ENCODE assay signal across 8 cellular contexts in genomic region chr1:200351826-200352549, GRCh38. TPM values are rescaled to one million over a fixed set of nuclear protein-coding genes. Genes with fewer than 3 reads are reported as not detected.
DNase-seq lines count a peak whose midpoint lies in the region; ATAC-seq and TF ChIP-seq lines count a peak whose summit lies in the region.

No MANE protein-coding gene starts in this region.

- CTCF ChIA-PET in activated CD4-positive, alpha-beta memory T cell treated with anti-CD3 and anti-CD28 coated beads, Interleukin-2, amount 10 ng/mL, durations not matched to agents 7 days and 5 days (lab: Charles Lee), result no interaction called here

- POLR2A ChIA-PET in activated CD4-positive, alpha-beta memory T cell treated with anti-CD3 and anti-CD28 coated beads, Interleukin-2, amount 10 ng/mL, durations not matched to agents 7 days and 5 days (lab: Charles Lee), result no interaction called here

- H3K4me3 Mint-ChIP-seq in activated T-cell treated with anti-CD3 and anti-CD28 coated beads, Interleukin-2, amount 50 U/mL, for 72 hours, result peak overlapping the region; percentile 60 to 73
- peak overlapping the region; percentile 21 for H3K4me3 Mint-ChIP-seq in activated CD4-positive, alpha-beta memory T cell treated with anti-CD3 and anti-CD28 coated beads, Interleukin-2, amount 10 ng/mL, durations not matched to agents 7 days and 5 days

- TF ChIP-seq EP300 in ovary (IDR thresholded peaks at IDR 0.05), result no peak

- H3K4me3 ChIP-seq in ovary, result no peak overlapping the region

- no peaks in the 10 kb centered on the region for H3K27me3 Mint-ChIP-seq in activated T-cell treated with anti-CD3 and anti-CD28 coated beads, Interleukin-2, amount 50 U/mL, for 72 hours (ENCODE audit: low read depth)
- H3K27me3 Mint-ChIP-seq in activated CD4-positive, alpha-beta memory T cell treated with anti-CD3 and anti-CD28 coated beads, Interleukin-2, amount 10 ng/mL, durations not matched to agents 7 days and 5 days, result no peaks in the 10 kb centered on the region

- H3K4me1 ChIP-seq in ovary (ENCODE audit: insufficient read depth), result peaks cover 1% of the 10 kb centered on the region

- peak overlapping the region in 1 of 2 donors; percentile 12 for H3K27ac ChIP-seq in ovary

- H3K36me3 Mint-ChIP-seq in activated T-cell treated with anti-CD3 and anti-CD28 coated beads, Interleukin-2, amount 50 U/mL, for 72 hours (ENCODE audit: insufficient read depth in 2 of 2), result no peaks in the 10 kb centered on the region
- H3K36me3 Mint-ChIP-seq in activated CD4-positive, alpha-beta memory T cell treated with anti-CD3 and anti-CD28 coated beads, Interleukin-2, amount 10 ng/mL, durations not matched to agents 7 days and 5 days (ENCODE audit: low read depth), result no peaks in the 10 kb centered on the region

- no peak for TF ChIP-seq POLR2A in ovary (IDR thresholded peaks at IDR 0.05)

- peaks cover 38% of the 10 kb centered on the region for H3K4me1 Mint-ChIP-seq in activated T-cell treated with anti-CD3 and anti-CD28 coated beads, Interleukin-2, amount 50 U/mL, for 72 hours (ENCODE audit: low read depth)
- peaks cover 44% of the 10 kb centered on the region for H3K4me1 Mint-ChIP-seq in activated CD4-positive, alpha-beta memory T cell treated with anti-CD3 and anti-CD28 coated beads, Interleukin-2, amount 10 ng/mL, durations not matched to agents 7 days and 5 days

- H3K9me3 ChIP-seq in ovary, result no peaks in the 10 kb centered on the region

- DNase-seq in activated T-cell treated with anti-CD3 and anti-CD28 coated beads, Interleukin-2, amount 50 U/mL, for 72 hours, result peak in 1 of 2 donors; percentile 9
- no peak for DNase-seq in activated T-cell treated with anti-CD3 and anti-CD28 coated beads, Interleukin-2, amount 50 U/mL, for 1 hour
- no peak for DNase-seq in activated CD4-positive, alpha-beta memory T cell treated with anti-CD3 and anti-CD28 coated beads, Interleukin-2, amount 10 ng/mL, durations not matched to agents 7 days and 5 days
- peak; percentile 57 for DNase-seq in kidney tubule cell (ENCODE audit: low spot score)
- DNase-seq in cortex of kidney (lab: John Stamatoyannopoulos, UW), result no peak
- no peak for DNase-seq in ovary
- no peak for DNase-seq in SW480 (ENCODE audit: low spot score)

- no peak for TF ChIP-seq CTCF in ovary (IDR thresholded peaks at IDR 0.05)

- H3K27me3 ChIP-seq in ovary, result no peaks in the 10 kb centered on the region

- H3K9me3 Mint-ChIP-seq in activated T-cell treated with anti-CD3 and anti-CD28 coated beads, Interleukin-2, amount 50 U/mL, for 72 hours, result no peaks in the 10 kb centered on the region
- no peaks in the 10 kb centered on the region for H3K9me3 Mint-ChIP-seq in activated CD4-positive, alpha-beta memory T cell treated with anti-CD3 and anti-CD28 coated beads, Interleukin-2, amount 10 ng/mL, durations not matched to agents 7 days and 5 days

- ATAC-seq in activated T-cell treated with anti-CD3 and anti-CD28 coated beads, Interleukin-2, amount 50 U/mL, for 72 hours (replicated peaks in 1 of 2), result peak; percentile 54 to 55
- peak; percentile 50 for ATAC-seq in HG03432 (IDR thresholded peaks at IDR 0.05; ENCODE audit: unreplicated experiment)

- intact Hi-C loops in ovary (cut with DNase I), result no loop called here

- 19 to 21% (median 20%) methylated on average over 4 of the region's 4 CpGs for WGBS in ovary, 3 donors

- no peaks in the 10 kb centered on the region for H3K36me3 ChIP-seq in ovary

- H3K27ac Mint-ChIP-seq in activated T-cell treated with anti-CD3 and anti-CD28 coated beads, Interleukin-2, amount 50 U/mL, for 72 hours, result peak overlapping the region; percentile 43
- peak overlapping the region; percentile 0 for H3K27ac Mint-ChIP-seq in activated CD4-positive, alpha-beta memory T cell treated with anti-CD3 and anti-CD28 coated beads, Interleukin-2, amount 10 ng/mL, durations not matched to agents 7 days and 5 days

RNA-seq across cellular contexts. Expression of gene ZNF281, which starts 57.8 kb away (rescaled TPM):
- total RNA-seq in activated T-cell treated with anti-CD3 and anti-CD28 coated beads, Interleukin-2, amount 50 U/mL, for 72 hours, result 10 to 100 TPM; 14.4 to 15.6 TPM
- total RNA-seq in activated CD4-positive, alpha-beta memory T cell treated with anti-CD3 and anti-CD28 coated beads, Interleukin-2, amount 10 ng/mL, durations not matched to agents 7 days and 5 days, result 10 to 100 TPM; 13.5 to 13.7 TPM
- total RNA-seq in ovary, result 10 to 100 TPM in 4 of 7 donors, 1 to 10 TPM in 3; 8.3 to 12.4 (median 10.7) TPM
- polyA plus RNA-seq in ovary, result 10 to 100 TPM in 1 of 2 donors, 1 to 10 TPM in 1; 3.7 to 11.2 TPM
